In the genomic region with DNA sequence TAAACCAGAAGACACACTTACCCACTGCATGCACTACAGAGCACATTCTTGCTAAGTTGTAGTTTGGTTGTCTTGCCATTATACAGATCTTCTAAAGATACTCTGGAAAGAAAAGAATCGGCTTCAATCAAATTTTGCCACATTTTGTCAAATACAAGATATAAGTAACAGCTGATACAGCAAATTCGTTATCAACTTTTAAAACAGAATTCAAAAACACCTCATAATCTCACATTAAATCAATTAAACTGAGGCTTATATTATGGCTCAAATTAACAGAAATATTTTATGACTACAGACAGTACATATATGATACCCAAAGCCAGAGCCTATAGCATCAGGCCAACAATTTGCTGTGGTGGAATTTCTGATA, we compare ENCODE assay signal across 25 cellular contexts. TPM values are rescaled to one million over a fixed set of nuclear protein-coding genes. Genes with fewer than 3 reads are reported as not detected.
A peak's percentile ranks its signal among the peaks of the same experiment; 100 is the strongest.
DNase-seq lines count a peak whose midpoint lies in the region; ATAC-seq, FAIRE-seq and TF ChIP-seq lines count a peak whose summit lies in the region.
"Had no signal": no experiment of that assay in that cellular context is flagged by ENCODE, and none has a peak within 500 bp of the region (broad histone marks: within the 10 kb centered on the region; RNA-seq: fewer than 3 reads in every experiment).

No MANE protein-coding gene starts in this region.

- CTCF ChIA-PET in HepG2 (lab: Yijun Ruan, JAX; ENCODE audit: low intra/inter-chr PET ratio, low total read pairs): no interaction called here

- H4K20me1 ChIP-seq in HepG2 (ENCODE audit: insufficient read depth, low read length): peaks cover 43% of the 10 kb centered on the region

- peaks cover 53% of the 10 kb centered on the region for H3K79me2 ChIP-seq in HepG2 (ENCODE audit: insufficient read depth, low read length)

- peak overlapping the region; percentile 80 for H3K27ac Mint-ChIP-seq in activated T-cell treated with anti-CD3 and anti-CD28 coated beads, Interleukin-2, amount 50 U/mL, for 24 hours
- peak overlapping the region; percentile 38 for H3K27ac Mint-ChIP-seq in activated naive CD8-positive, alpha-beta T cell treated with anti-CD3 and anti-CD28 coated beads for 36 hours
- peak overlapping the region; percentile 52 for H3K27ac Mint-ChIP-seq in stimulated activated effector memory CD8-positive, alpha-beta T cell treated with anti-CD3 and anti-CD28 coated beads, Interleukin-12 subunit alpha, Interleukin-12 subunit beta, amount 100 ng/mL, for 72 hours

- no peak overlapping the region for H3K4me3 Mint-ChIP-seq in activated T-cell treated with anti-CD3 and anti-CD28 coated beads, Interleukin-2, amount 50 U/mL, for 24 hours
- H3K4me3 Mint-ChIP-seq in activated naive CD8-positive, alpha-beta T cell treated with anti-CD3 and anti-CD28 coated beads for 36 hours: no peak overlapping the region
- H3K4me3 Mint-ChIP-seq in stimulated activated effector memory CD8-positive, alpha-beta T cell treated with anti-CD3 and anti-CD28 coated beads, Interleukin-12 subunit alpha, Interleukin-12 subunit beta, amount 100 ng/mL, for 72 hours: no peak overlapping the region

- TF ChIP-seq CTCF in HepG2 (CRISPR knock-in tag; IDR thresholded peaks at IDR 0.05): no peak
- TF ChIP-seq CTCF in right lobe of liver (IDR thresholded peaks at IDR 0.05): no peak
- no peak for TF ChIP-seq CTCF in adrenal gland (IDR thresholded peaks at IDR 0.05)

- TF ChIP-seq RAD21 in HepG2 (CRISPR knock-in tag; IDR thresholded peaks at IDR 0.05): no peak

- TF ChIP-seq EP300 in HepG2 (IDR thresholded peaks at IDR 0.05; ENCODE audit: low read depth in 2 of 2, low read length in 2 of 2) (no peak), HepG2 (CRISPR knock-in tag; IDR thresholded peaks at IDR 0.05; ENCODE audit: borderline replicate concordance) (no peak)

- WGBS in HepG2 (ENCODE audit: low lambda C conversion rate): 95% methylated on average over 2 of the region's 2 CpGs
- WGBS in right lobe of liver (ENCODE audit: insufficient coverage, low coverage, low lambda C conversion rate, missing lambda C conversion rate): 76% methylated on average over 2 of the region's 2 CpGs
- WGBS in adrenal gland, 4 donors: 87 to 95% (median 90%) methylated on average over 2 of the region's 2 CpGs

- no peak for ATAC-seq in HepG2
- ATAC-seq in right lobe of liver: no peak
- ATAC-seq in stimulated activated effector memory CD8-positive, alpha-beta T cell treated with anti-CD3 and anti-CD28 coated beads, Interleukin-12 subunit alpha, Interleukin-12 subunit beta, amount 100 ng/mL, for 72 hours: no peak

- no peak overlapping the region for H3K4me2 ChIP-seq in HepG2 (ENCODE audit: low read depth, low read length)
- H3K4me2 ChIP-seq: BLaER1 had no signal

- peaks cover 46% of the 10 kb centered on the region for H3K4me1 ChIP-seq in HepG2 (ENCODE audit: insufficient read depth, low read length)
- H3K4me1 ChIP-seq in right lobe of liver: peaks cover 0 to 24% (median 13%) of the 10 kb centered on the region in 4 donors
- peaks cover 38 to 50% of the 10 kb centered on the region in 2 donors for H3K4me1 ChIP-seq in adrenal gland (replicated peaks in 1 of 2)

- H2AFZ ChIP-seq in HepG2 (ENCODE audit: low read length): no peak overlapping the region
- H2AFZ ChIP-seq: GM23248 had no signal

- H3K27me3 ChIP-seq in HepG2 (ENCODE audit: control insufficient read depth in 1 of 2, insufficient read depth in 2 of 2, low read length in 2 of 2) (no peaks in the 10 kb centered on the region; a peak in 1 of 5 replicates), right lobe of liver (no peaks in the 10 kb centered on the region), adrenal gland (no peaks in the 10 kb centered on the region)
- H3K27me3 ChIP-seq: BLaER1 had no signal

- H3K9ac ChIP-seq in HepG2 (ENCODE audit: insufficient read depth, low read depth, low read length): no peak overlapping the region
- H3K9ac ChIP-seq: BLaER1, GM23248 had no signal

- peaks cover 31 to 67% of the 10 kb centered on the region in 2 experiments for H3K36me3 ChIP-seq in HepG2 (replicated peaks in 1 of 2; ENCODE audit: control insufficient read depth in 1 of 2, insufficient read depth in 2 of 2, low read length in 2 of 2)
- H3K36me3 ChIP-seq in right lobe of liver: peaks cover 26 to 69% (median 45%) of the 10 kb centered on the region in 4 donors
- peaks cover 0 to 72% of the 10 kb centered on the region in 2 donors for H3K36me3 ChIP-seq in adrenal gland (replicated peaks in 1 of 2)

- H3K27ac ChIP-seq in HepG2 (ENCODE audit: extremely low read length, insufficient read depth, low read length) (no peak overlapping the region), right lobe of liver (no peak overlapping the region), adrenal gland (no peak overlapping the region)
- H3K27ac ChIP-seq: BLaER1, GM23248, HL-60 had no signal

- H3K9me3 ChIP-seq in HepG2 (ENCODE audit: low read length) (no peaks in the 10 kb centered on the region), right lobe of liver (no peaks in the 10 kb centered on the region), adrenal gland (replicated peaks in 1 of 3) (no peaks in the 10 kb centered on the region)
- H3K9me3 ChIP-seq: BLaER1 had no signal

- POLR2A ChIA-PET in HepG2 (lab: Yijun Ruan, JAX): no interaction called here

- intact Hi-C loops in HepG2 (cut with micrococcal nuclease; ENCODE audit: unreplicated experiment) (no loop called here), right lobe of liver (cut with DNase I) (no loop called here), adrenal gland (cut with DNase I) (no loop called here)

- DNase-seq in activated T-cell treated with anti-CD3 and anti-CD28 coated beads, Interleukin-2, amount 50 U/mL, for 24 hours: no peak
- DNase-seq in activated T-cell treated with anti-CD3 and anti-CD28 coated beads for 4 hours (no peak), HepG2 (ENCODE audit: low spot score) (no peak), right lobe of liver (no peak), DMS114 treated with DMSO at 0.1 percent for 48 hours (lab: John Stamatoyannopoulos, UW; ENCODE audit: unreplicated experiment) (no peak), adrenal gland (no peak)
- DNase-seq in activated naive CD8-positive, alpha-beta T cell treated with anti-CD3 and anti-CD28 coated beads for 36 hours: no peak
- DNase-seq in stimulated activated effector memory CD8-positive, alpha-beta T cell treated with anti-CD3 and anti-CD28 coated beads, Interleukin-12 subunit alpha, Interleukin-12 subunit beta, amount 100 ng/mL, for 72 hours (ENCODE audit: low spot score in 2 of 2): no peak
- DNase-seq: CD4-positive, CD25-positive, alpha-beta regulatory T cell; DMS53; GM23248; H7; Kasumi-1; MV-4-11; NCI-H1105; NCI-H1436 treated with DMSO at 0.1 percent for 48 hours; NCI-H1930; NCI-H2107; NCI-H446; NCI-H524 treated with DMSO at 0.1 percent for 48 hours; NCI-H774 had no signal

- no peaks in the 10 kb centered on the region for H3K27me3 Mint-ChIP-seq in activated T-cell treated with anti-CD3 and anti-CD28 coated beads, Interleukin-2, amount 50 U/mL, for 24 hours
- H3K27me3 Mint-ChIP-seq in activated naive CD8-positive, alpha-beta T cell treated with anti-CD3 and anti-CD28 coated beads for 36 hours: no peaks in the 10 kb centered on the region
- H3K27me3 Mint-ChIP-seq: CD4-positive, CD25-positive, alpha-beta regulatory T cell had no signal

- H3K9me3 Mint-ChIP-seq in activated T-cell treated with anti-CD3 and anti-CD28 coated beads, Interleukin-2, amount 50 U/mL, for 24 hours: no peaks in the 10 kb centered on the region
- H3K9me3 Mint-ChIP-seq in activated naive CD8-positive, alpha-beta T cell treated with anti-CD3 and anti-CD28 coated beads for 36 hours: no peaks in the 10 kb centered on the region
- H3K9me3 Mint-ChIP-seq in stimulated activated effector memory CD8-positive, alpha-beta T cell treated with anti-CD3 and anti-CD28 coated beads, Interleukin-12 subunit alpha, Interleukin-12 subunit beta, amount 100 ng/mL, for 72 hours: no peaks in the 10 kb centered on the region
- H3K9me3 Mint-ChIP-seq: CD4-positive, CD25-positive, alpha-beta regulatory T cell had no signal

- no TSS peak for BruUV-seq in HepG2 (replicated peaks; lab: Mats Ljungman, UMichigan)

- no peak for FAIRE-seq in HepG2 (lab: Jason Lieb, UNC)
- FAIRE-seq: D721Med, RCC 7860 had no signal

- H3K4me1 Mint-ChIP-seq in activated T-cell treated with anti-CD3 and anti-CD28 coated beads, Interleukin-2, amount 50 U/mL, for 24 hours (ENCODE audit: low read depth): peaks cover 63% of the 10 kb centered on the region
- H3K4me1 Mint-ChIP-seq in activated naive CD8-positive, alpha-beta T cell treated with anti-CD3 and anti-CD28 coated beads for 36 hours: peaks cover 44% of the 10 kb centered on the region
- peaks cover 38% of the 10 kb centered on the region for H3K4me1 Mint-ChIP-seq in stimulated activated effector memory CD8-positive, alpha-beta T cell treated with anti-CD3 and anti-CD28 coated beads, Interleukin-12 subunit alpha, Interleukin-12 subunit beta, amount 100 ng/mL, for 72 hours

- no peak overlapping the region for H3K4me3 ChIP-seq in HepG2 (replicated peaks in 1 of 3; ENCODE audit: insufficient read depth in 1 of 3, low read depth in 2 of 3, low read length in 3 of 3)
- H3K4me3 ChIP-seq in right lobe of liver: no peak overlapping the region
- H3K4me3 ChIP-seq in adrenal gland: no peak overlapping the region
- H3K4me3 ChIP-seq: BLaER1, GM23248 had no signal

- TF ChIP-seq POLR2A in HepG2 (IDR thresholded peaks at IDR 0.05; ENCODE audit: insufficient read depth in 1 of 2, low read depth in 2 of 2, low read length in 2 of 2) (no peak), right lobe of liver (IDR thresholded peaks at IDR 0.05) (no peak), adrenal gland (IDR thresholded peaks at IDR 0.05) (no peak)

- H3K36me3 Mint-ChIP-seq in activated T-cell treated with anti-CD3 and anti-CD28 coated beads, Interleukin-2, amount 50 U/mL, for 24 hours (ENCODE audit: low read depth): peaks cover 93% of the 10 kb centered on the region
- H3K36me3 Mint-ChIP-seq in activated naive CD8-positive, alpha-beta T cell treated with anti-CD3 and anti-CD28 coated beads for 36 hours: peaks cover 42% of the 10 kb centered on the region
- peaks cover 99% of the 10 kb centered on the region for H3K36me3 Mint-ChIP-seq in stimulated activated effector memory CD8-positive, alpha-beta T cell treated with anti-CD3 and anti-CD28 coated beads, Interleukin-12 subunit alpha, Interleukin-12 subunit beta, amount 100 ng/mL, for 72 hours

- in situ Hi-C loops in HepG2 (cut with HindIII; ENCODE audit: extremely low pct_ligation_motif_present, low pct_unique_long_range_greater_than_20kb): no loop called here

RNA-seq across cellular contexts. Expression of a gene that starts 5.4 kb away (rescaled TPM):
- total RNA-seq in HepG2 (2016; rRNA removed; fragmentation: Illumina TruSeq; extraction: Trizol): 176 and 181 TPM in 2 replicates
- total RNA-seq in HepG2 (2016; cell fraction: cytosol; rRNA removed; fragmentation: Illumina TruSeq; extraction: Trizol; ENCODE audit: low read depth): 47.3 and 50.8 TPM in 2 replicates
- 176 and 177 TPM in 2 replicates for total RNA-seq in HepG2 (2016; cell fraction: insoluble cytoplasmic fraction; rRNA removed; fragmentation: Illumina TruSeq; extraction: Trizol)
- 92.5 and 108 TPM in 2 replicates for total RNA-seq in HepG2 (2016; cell fraction: membrane; rRNA removed; fragmentation: Illumina TruSeq; extraction: Trizol)
- total RNA-seq in HepG2 (2016; cell fraction: nucleus; rRNA removed; fragmentation: Illumina TruSeq; extraction: Trizol): 65.1 and 73.4 TPM in 2 replicates
- polyA plus RNA-seq in HepG2 (2011; rRNA removed): 22.0 and 25.4 TPM in 2 replicates
- 10.6 and 19.4 TPM in 2 replicates for polyA plus RNA-seq in HepG2 (2011; cell fraction: cytosol; rRNA removed)
- polyA plus RNA-seq in HepG2 (2011; cell fraction: nucleus; rRNA removed): 9.5 and 13.3 TPM in 2 replicates
- polyA plus RNA-seq in HepG2 (2012): 107 and 109 TPM in 2 replicates
- polyA plus RNA-seq in HepG2 (2016; cell fraction: cytosol; fragmentation: Illumina TruSeq; extraction: Trizol; ENCODE audit: low read depth): 27.5 and 27.6 TPM in 2 replicates
- 139 and 148 TPM in 2 replicates for polyA plus RNA-seq in HepG2 (2016; cell fraction: insoluble cytoplasmic fraction; fragmentation: Illumina TruSeq; extraction: Trizol; ENCODE audit: low read depth)
- polyA plus RNA-seq in HepG2 (2016; cell fraction: membrane; fragmentation: Illumina TruSeq; extraction: Trizol; ENCODE audit: low read depth): 41.2 and 43.1 TPM in 2 replicates
- 78.3 and 82.7 TPM in 2 replicates for polyA plus RNA-seq in HepG2 (2016; cell fraction: nucleus; fragmentation: Illumina TruSeq; extraction: Trizol; ENCODE audit: insufficient read depth, low read depth)
- polyA minus RNA-seq in HepG2 (2011; rRNA and poly(A)+ RNA removed; ENCODE audit: low replicate concordance): 17.9 and 28.5 TPM in 2 replicates
- 57.4 and 64.5 TPM in 2 replicates for polyA minus RNA-seq in HepG2 (2011; cell fraction: cytosol; rRNA and poly(A)+ RNA removed)
- 42.6 and 54.6 TPM in 2 replicates for polyA minus RNA-seq in HepG2 (2011; cell fraction: nucleus; rRNA and poly(A)+ RNA removed)
- 10 to 100 TPM; 25.3 to 38.3 (median 32.0) TPM for total RNA-seq in right lobe of liver
- 100 to 1,000 TPM; 104 TPM for total RNA-seq in activated naive CD8-positive, alpha-beta T cell treated with anti-CD3 and anti-CD28 coated beads for 36 hours
- total RNA-seq in adrenal gland: 10 to 100 TPM; 48.6 to 80.1 (median 71.4) TPM
- 10 to 100 TPM; 34.7 to 81.6 (median 35.7) TPM for polyA plus RNA-seq in adrenal gland
